Comparison of ENCODE assay signal across 19 cellular contexts in the genomic region with DNA sequence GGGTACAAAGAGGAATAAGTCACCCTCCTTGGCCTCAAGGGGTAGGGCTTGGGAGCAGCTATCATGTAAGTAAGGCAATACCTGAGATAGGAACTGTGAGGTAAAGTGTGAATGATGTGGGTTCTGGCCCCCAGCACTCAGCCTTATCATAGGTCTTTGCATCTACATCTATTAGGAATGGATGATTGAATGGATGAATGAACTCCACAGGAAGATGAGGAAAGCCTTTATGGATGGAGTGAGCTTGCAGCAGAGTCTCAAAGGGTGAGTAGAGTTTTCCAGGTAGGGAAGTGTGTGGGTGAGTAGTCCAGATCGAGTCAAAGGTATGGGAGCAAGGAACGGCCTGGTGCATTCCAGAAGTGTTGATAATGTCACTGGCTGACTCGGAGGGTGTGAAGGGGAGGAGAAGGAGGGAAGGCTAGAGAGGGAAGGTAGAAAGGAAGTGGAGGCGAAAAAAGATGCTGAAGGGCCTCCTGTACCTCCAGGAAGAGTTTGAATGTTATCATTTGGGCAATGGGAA. TPM values are rescaled to one million over a fixed set of nuclear protein-coding genes. Genes with fewer than 3 reads are reported as not detected.
DNase-seq lines count a peak whose midpoint lies in the region; ATAC-seq and TF ChIP-seq lines count a peak whose summit lies in the region.
"Had no signal": no experiment of that assay in that cellular context is flagged by ENCODE, and none has a peak within 500 bp of the region (broad histone marks: within the 10 kb centered on the region; RNA-seq: fewer than 3 reads in every experiment).

No MANE protein-coding gene starts in this region.

- H3K4me3 ChIP-seq in CD4-positive, CD25-positive, alpha-beta regulatory T cell (ENCODE audit: low read depth, low read length): no peak overlapping the region
- H3K4me3 ChIP-seq in RWPE2 (ENCODE audit: severe bottlenecking) (no peak overlapping the region), epithelial cell of esophagus (ENCODE audit: low read length) (no peak overlapping the region), neutrophil (ENCODE audit: low read depth in 1 of 2, low read length in 1 of 2) (no peak overlapping the region)

- no peaks in the 10 kb centered on the region for H3K36me3 ChIP-seq in CD4-positive, CD25-positive, alpha-beta regulatory T cell (ENCODE audit: control insufficient read depth, insufficient read depth, low read length)
- H3K36me3 ChIP-seq in RWPE2 (ENCODE audit: low read depth) (no peaks in the 10 kb centered on the region), neutrophil (no peaks in the 10 kb centered on the region)

- H3K27me3 ChIP-seq in CD4-positive, CD25-positive, alpha-beta regulatory T cell (ENCODE audit: control insufficient read depth, insufficient read depth, low read length): peaks cover 8% of the 10 kb centered on the region
- H3K27me3 ChIP-seq in RWPE2 (ENCODE audit: insufficient read depth, poor library complexity, severe bottlenecking): no peaks in the 10 kb centered on the region
- no peaks in the 10 kb centered on the region for H3K27me3 ChIP-seq in neutrophil

- peaks cover 0 to 7% (median 0%) of the 10 kb centered on the region in 4 donors for H3K4me1 Mint-ChIP-seq in CD4-positive, CD25-positive, alpha-beta regulatory T cell

- H3K27ac Mint-ChIP-seq in CD4-positive, CD25-positive, alpha-beta regulatory T cell: peak overlapping the region in 2 of 3 donors; percentile 1 to 83

- H3K9me3 Mint-ChIP-seq in CD4-positive, CD25-positive, alpha-beta regulatory T cell: peaks cover 0 to 3% (median 0%) of the 10 kb centered on the region in 7 donors

- H3K27ac ChIP-seq in CD4-positive, CD25-positive, alpha-beta regulatory T cell (ENCODE audit: insufficient read depth, low read length, poor library complexity, severe bottlenecking): no peak overlapping the region
- H3K27ac ChIP-seq in RWPE2 (ENCODE audit: poor library complexity, severe bottlenecking): no peak overlapping the region
- H3K27ac ChIP-seq in neutrophil: peak overlapping the region; percentile 37
- H3K27ac ChIP-seq: C4-2B had no signal

- peaks cover 39% of the 10 kb centered on the region for H3K27me3 Mint-ChIP-seq in CD4-positive, CD25-positive, alpha-beta regulatory T cell

- no peaks in the 10 kb centered on the region for H3K4me1 ChIP-seq in CD4-positive, CD25-positive, alpha-beta regulatory T cell (ENCODE audit: control insufficient read depth, insufficient read depth, low read length, poor library complexity, severe bottlenecking)
- peaks cover 6% of the 10 kb centered on the region for H3K4me1 ChIP-seq in RWPE2 (ENCODE audit: insufficient read depth, poor library complexity, severe bottlenecking)
- peaks cover 34 to 37% of the 10 kb centered on the region in 2 experiments for H3K4me1 ChIP-seq in neutrophil (ENCODE audit: control insufficient read depth in 1 of 2, insufficient read depth in 1 of 2, low read depth in 1 of 2, low read length in 1 of 2)

- no peaks in the 10 kb centered on the region for H3K36me3 Mint-ChIP-seq in CD4-positive, CD25-positive, alpha-beta regulatory T cell

- ATAC-seq in CD4-positive, CD25-positive, alpha-beta regulatory T cell (ENCODE audit: low read depth in 2 of 2): no peak
- ATAC-seq in RWPE2 (ENCODE audit: low read depth): peak; percentile 69

- no peak overlapping the region for H3K4me3 Mint-ChIP-seq in CD4-positive, CD25-positive, alpha-beta regulatory T cell

- TF ChIP-seq CTCF in RWPE2 (IDR thresholded peaks at IDR 0.05; ENCODE audit: poor library complexity, severe bottlenecking) (no peak), epithelial cell of esophagus (IDR thresholded peaks at IDR 0.05; ENCODE audit: insufficient read depth, low read depth, low read length, missing control alignments) (no peak), neutrophil (IDR thresholded peaks at IDR 0.05) (no peak)

- no peaks in the 10 kb centered on the region for H3K9me3 ChIP-seq in CD4-positive, CD25-positive, alpha-beta regulatory T cell (ENCODE audit: control insufficient read depth in 2 of 2, low read length in 2 of 2)
- H3K9me3 ChIP-seq in RWPE2 (ENCODE audit: severe bottlenecking): no peaks in the 10 kb centered on the region
- H3K9me3 ChIP-seq in neutrophil: no peaks in the 10 kb centered on the region

- no peak for DNase-seq in CD4-positive, CD25-positive, alpha-beta regulatory T cell
- DNase-seq in RWPE2 (ENCODE audit: low spot score) (no peak), epithelial cell of esophagus (ENCODE audit: low read depth) (peak; percentile 69), nucleus accumbens (lab: John Stamatoyannopoulos, UW) (no peak), NCI-H82 (lab: John Stamatoyannopoulos, UW) (no peak), NCI-H510A treated with DMSO at 0.1 percent for 48 hours (lab: John Stamatoyannopoulos, UW) (no peak), SW 1271 (lab: John Stamatoyannopoulos, UW) (no peak)
- DNase-seq: AML-193, EL, KG1, NCI-H1092 treated with DMSO at 0.1 percent for 48 hours, NCI-H1436 treated with DMSO at 0.1 percent for 48 hours, NCI-H2029, NCI-H2227 treated with DMSO at 0.1 percent for 48 hours, NCI-H524, NCI-H774, SHP77 had no signal

RNA-seq across cellular contexts. Expression of a gene that starts 13.1 kb away (rescaled TPM):
- total RNA-seq in CD4-positive, CD25-positive, alpha-beta regulatory T cell: 67.8 TPM
- 10 to 100 TPM; 18.7 to 30.2 (median 21.2) TPM for polyA plus RNA-seq in CD4-positive, CD25-positive, alpha-beta regulatory T cell
